ENCODE assay signal across 1 cellular context in the genomic region with DNA sequence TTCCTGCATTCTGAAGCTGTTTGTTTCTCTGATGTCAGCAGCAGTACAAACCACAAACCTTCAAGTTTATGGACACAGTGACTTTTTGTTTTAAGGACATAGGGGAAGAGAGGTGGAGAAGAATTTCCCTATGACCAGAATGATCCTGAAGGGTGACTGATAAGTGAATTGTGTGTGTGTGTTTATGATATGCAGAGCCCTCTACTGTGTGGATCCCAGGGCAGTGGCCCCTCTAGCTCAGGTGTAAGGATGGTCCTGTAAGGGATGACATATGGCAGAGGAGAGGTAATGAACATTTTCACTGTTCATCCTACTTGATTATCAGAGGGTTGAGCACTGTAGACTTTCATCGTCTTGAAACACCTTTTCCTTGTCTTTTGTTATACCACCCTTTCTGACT.
TF ChIP-seq lines count a peak whose summit lies in the region.

No MANE protein-coding gene starts in this region.

TF ChIP-seq in H1, 55 proteins besides CTCF, POLR2A, EP300 and RAD21:
- TF ChIP-seq NRF1 (IDR thresholded peaks at IDR 0.05; ENCODE audit: low read depth, low read length), result no peak
- no peak for TF ChIP-seq TBP (IDR thresholded peaks at IDR 0.05; ENCODE audit: low read depth, low read length)
- TF ChIP-seq, protein P1, sequence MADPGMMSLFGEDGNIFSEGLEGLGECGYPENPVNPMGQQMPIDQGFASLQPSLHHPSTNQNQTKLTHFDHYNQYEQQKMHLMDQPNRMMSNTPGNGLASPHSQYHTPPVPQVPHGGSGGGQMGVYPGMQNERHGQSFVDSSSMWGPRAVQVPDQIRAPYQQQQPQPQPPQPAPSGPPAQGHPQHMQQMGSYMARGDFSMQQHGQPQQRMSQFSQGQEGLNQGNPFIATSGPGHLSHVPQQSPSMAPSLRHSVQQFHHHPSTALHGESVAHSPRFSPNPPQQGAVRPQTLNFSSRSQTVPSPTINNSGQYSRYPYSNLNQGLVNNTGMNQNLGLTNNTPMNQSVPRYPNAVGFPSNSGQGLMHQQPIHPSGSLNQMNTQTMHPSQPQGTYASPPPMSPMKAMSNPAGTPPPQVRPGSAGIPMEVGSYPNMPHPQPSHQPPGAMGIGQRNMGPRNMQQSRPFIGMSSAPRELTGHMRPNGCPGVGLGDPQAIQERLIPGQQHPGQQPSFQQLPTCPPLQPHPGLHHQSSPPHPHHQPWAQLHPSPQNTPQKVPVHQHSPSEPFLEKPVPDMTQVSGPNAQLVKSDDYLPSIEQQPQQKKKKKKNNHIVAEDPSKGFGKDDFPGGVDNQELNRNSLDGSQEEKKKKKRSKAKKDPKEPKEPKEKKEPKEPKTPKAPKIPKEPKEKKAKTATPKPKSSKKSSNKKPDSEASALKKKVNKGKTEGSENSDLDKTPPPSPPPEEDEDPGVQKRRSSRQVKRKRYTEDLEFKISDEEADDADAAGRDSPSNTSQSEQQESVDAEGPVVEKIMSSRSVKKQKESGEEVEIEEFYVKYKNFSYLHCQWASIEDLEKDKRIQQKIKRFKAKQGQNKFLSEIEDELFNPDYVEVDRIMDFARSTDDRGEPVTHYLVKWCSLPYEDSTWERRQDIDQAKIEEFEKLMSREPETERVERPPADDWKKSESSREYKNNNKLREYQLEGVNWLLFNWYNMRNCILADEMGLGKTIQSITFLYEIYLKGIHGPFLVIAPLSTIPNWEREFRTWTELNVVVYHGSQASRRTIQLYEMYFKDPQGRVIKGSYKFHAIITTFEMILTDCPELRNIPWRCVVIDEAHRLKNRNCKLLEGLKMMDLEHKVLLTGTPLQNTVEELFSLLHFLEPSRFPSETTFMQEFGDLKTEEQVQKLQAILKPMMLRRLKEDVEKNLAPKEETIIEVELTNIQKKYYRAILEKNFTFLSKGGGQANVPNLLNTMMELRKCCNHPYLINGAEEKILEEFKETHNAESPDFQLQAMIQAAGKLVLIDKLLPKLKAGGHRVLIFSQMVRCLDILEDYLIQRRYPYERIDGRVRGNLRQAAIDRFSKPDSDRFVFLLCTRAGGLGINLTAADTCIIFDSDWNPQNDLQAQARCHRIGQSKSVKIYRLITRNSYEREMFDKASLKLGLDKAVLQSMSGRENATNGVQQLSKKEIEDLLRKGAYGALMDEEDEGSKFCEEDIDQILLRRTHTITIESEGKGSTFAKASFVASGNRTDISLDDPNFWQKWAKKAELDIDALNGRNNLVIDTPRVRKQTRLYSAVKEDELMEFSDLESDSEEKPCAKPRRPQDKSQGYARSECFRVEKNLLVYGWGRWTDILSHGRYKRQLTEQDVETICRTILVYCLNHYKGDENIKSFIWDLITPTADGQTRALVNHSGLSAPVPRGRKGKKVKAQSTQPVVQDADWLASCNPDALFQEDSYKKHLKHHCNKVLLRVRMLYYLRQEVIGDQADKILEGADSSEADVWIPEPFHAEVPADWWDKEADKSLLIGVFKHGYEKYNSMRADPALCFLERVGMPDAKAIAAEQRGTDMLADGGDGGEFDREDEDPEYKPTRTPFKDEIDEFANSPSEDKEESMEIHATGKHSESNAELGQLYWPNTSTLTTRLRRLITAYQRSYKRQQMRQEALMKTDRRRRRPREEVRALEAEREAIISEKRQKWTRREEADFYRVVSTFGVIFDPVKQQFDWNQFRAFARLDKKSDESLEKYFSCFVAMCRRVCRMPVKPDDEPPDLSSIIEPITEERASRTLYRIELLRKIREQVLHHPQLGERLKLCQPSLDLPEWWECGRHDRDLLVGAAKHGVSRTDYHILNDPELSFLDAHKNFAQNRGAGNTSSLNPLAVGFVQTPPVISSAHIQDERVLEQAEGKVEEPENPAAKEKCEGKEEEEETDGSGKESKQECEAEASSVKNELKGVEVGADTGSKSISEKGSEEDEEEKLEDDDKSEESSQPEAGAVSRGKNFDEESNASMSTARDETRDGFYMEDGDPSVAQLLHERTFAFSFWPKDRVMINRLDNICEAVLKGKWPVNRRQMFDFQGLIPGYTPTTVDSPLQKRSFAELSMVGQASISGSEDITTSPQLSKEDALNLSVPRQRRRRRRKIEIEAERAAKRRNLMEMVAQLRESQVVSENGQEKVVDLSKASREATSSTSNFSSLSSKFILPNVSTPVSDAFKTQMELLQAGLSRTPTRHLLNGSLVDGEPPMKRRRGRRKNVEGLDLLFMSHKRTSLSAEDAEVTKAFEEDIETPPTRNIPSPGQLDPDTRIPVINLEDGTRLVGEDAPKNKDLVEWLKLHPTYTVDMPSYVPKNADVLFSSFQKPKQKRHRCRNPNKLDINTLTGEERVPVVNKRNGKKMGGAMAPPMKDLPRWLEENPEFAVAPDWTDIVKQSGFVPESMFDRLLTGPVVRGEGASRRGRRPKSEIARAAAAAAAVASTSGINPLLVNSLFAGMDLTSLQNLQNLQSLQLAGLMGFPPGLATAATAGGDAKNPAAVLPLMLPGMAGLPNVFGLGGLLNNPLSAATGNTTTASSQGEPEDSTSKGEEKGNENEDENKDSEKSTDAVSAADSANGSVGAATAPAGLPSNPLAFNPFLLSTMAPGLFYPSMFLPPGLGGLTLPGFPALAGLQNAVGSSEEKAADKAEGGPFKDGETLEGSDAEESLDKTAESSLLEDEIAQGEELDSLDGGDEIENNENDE (IDR thresholded peaks at IDR 0.05; ENCODE audit: insufficient replicate concordance, low read length), result no peak
- no peak for TF ChIP-seq TEAD4 (IDR thresholded peaks at IDR 0.05; ENCODE audit: low read depth, low read length)
- TF ChIP-seq SIN3A (conservative IDR thresholded peaks at IDR 0.05 in 1 of 2, IDR thresholded peaks at IDR 0.05 in 1 of 2; ENCODE audit: low read depth in 1 of 2, low read length in 2 of 2), result no peak
- no peak for TF ChIP-seq ASH2L (IDR thresholded peaks at IDR 0.05; ENCODE audit: low read length)
- TF ChIP-seq TCF12 (IDR thresholded peaks at IDR 0.05; ENCODE audit: low read depth, low read length), result no peak
- no peak for TF ChIP-seq SP1 (IDR thresholded peaks at IDR 0.05; ENCODE audit: low read depth, low read length)
- no peak for TF ChIP-seq JUND (IDR thresholded peaks at IDR 0.05; ENCODE audit: low read length)
- TF ChIP-seq KDM4A (IDR thresholded peaks at IDR 0.05; ENCODE audit: low read depth, low read length, severe bottlenecking), result no peak
- no peak for TF ChIP-seq SIX5 (IDR thresholded peaks at IDR 0.05; ENCODE audit: low read depth, low read length)
- TF ChIP-seq KDM5A (IDR thresholded peaks at IDR 0.05; ENCODE audit: low read length), result no peak
- TF ChIP-seq MAX (IDR thresholded peaks at IDR 0.05), result no peak
- TF ChIP-seq, protein P2, sequence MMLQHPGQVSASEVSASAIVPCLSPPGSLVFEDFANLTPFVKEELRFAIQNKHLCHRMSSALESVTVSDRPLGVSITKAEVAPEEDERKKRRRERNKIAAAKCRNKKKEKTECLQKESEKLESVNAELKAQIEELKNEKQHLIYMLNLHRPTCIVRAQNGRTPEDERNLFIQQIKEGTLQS (IDR thresholded peaks at IDR 0.05; ENCODE audit: insufficient read depth, low read depth, low read length), result no peak
- no peak for TF ChIP-seq TAF1 (IDR thresholded peaks at IDR 0.05; ENCODE audit: low read depth, low read length)
- TF ChIP-seq CBX5 (IDR thresholded peaks at IDR 0.05; ENCODE audit: low read depth, low read length), result no peak
- no peak for TF ChIP-seq CHD1 (IDR thresholded peaks at IDR 0.05; ENCODE audit: low read depth, low read length)
- TF ChIP-seq FOSL1 (IDR thresholded peaks at IDR 0.05; ENCODE audit: insufficient read depth, low read depth, low read length), result no peak
- no peak for TF ChIP-seq RNF2 (IDR thresholded peaks at IDR 0.05; ENCODE audit: borderline replicate concordance, low read depth, low read length, missing control alignments, poor library complexity, severe bottlenecking)
TF ChIP-seq in H1: peak in this region for 0.
